ENCODE assay signal across 1 cellular context in the genomic region with DNA sequence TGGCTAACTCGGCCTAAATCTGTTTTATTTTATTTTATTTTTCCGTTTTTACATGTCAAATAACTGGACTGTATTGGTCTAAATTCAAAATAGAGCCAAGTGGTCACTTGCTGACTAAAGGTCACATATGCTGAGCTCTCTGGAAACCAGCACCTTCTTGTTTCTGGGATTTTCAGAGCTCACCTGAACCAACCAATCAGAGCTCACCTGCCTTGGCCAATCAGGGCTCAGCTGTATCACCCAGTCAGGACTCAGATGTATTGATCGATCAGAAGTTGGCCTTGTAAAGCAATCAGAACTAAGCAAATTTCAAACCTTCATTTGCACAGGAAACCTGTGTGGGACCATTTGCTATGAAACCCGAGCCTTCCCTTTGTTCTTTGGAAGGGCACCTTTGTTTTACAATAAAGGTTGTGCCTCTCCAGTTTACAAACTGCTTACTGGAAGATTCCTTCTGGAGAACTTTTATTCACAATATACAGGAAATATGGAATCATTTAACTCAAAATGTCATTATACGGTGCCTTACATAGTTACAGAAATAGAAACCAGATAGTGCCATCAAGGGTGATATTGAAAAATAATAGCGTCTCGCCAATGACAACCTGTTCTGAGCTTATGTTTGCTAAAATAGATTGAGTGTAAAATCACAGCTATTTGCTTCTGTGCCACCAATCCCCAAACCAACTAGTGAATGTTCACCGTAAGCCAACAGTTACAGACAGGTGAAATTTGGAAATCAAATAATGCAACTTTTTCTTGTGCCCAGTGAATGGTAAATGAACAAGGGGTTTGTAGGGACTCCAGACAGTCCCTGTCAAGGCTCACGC.
TF ChIP-seq lines count a peak whose summit lies in the region.

No MANE protein-coding gene starts in this region.

TF ChIP-seq in GM12878, 131 proteins besides CTCF, POLR2A, EP300 and RAD21:
- no peak for TF ChIP-seq NR2C2 (IDR thresholded peaks at IDR 0.05; ENCODE audit: borderline replicate concordance, control insufficient read depth, insufficient read length, low read depth)
- no peak for TF ChIP-seq BCL11A (IDR thresholded peaks at IDR 0.05; ENCODE audit: low read depth, low read length)
- no peak for TF ChIP-seq TCF7 (IDR thresholded peaks at IDR 0.05; ENCODE audit: borderline replicate concordance)
- TF ChIP-seq NRF1 (conservative IDR thresholded peaks at IDR 0.05; ENCODE audit: low read depth, low read length) = no peak
- TF ChIP-seq MTA3 (IDR thresholded peaks at IDR 0.05; ENCODE audit: borderline replicate concordance, low read length) = no peak
- TF ChIP-seq, protein P1, sequence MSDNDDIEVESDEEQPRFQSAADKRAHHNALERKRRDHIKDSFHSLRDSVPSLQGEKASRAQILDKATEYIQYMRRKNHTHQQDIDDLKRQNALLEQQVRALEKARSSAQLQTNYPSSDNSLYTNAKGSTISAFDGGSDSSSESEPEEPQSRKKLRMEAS (IDR thresholded peaks at IDR 0.05; ENCODE audit: low read depth, low read length) = no peak
- TF ChIP-seq, protein P2, sequence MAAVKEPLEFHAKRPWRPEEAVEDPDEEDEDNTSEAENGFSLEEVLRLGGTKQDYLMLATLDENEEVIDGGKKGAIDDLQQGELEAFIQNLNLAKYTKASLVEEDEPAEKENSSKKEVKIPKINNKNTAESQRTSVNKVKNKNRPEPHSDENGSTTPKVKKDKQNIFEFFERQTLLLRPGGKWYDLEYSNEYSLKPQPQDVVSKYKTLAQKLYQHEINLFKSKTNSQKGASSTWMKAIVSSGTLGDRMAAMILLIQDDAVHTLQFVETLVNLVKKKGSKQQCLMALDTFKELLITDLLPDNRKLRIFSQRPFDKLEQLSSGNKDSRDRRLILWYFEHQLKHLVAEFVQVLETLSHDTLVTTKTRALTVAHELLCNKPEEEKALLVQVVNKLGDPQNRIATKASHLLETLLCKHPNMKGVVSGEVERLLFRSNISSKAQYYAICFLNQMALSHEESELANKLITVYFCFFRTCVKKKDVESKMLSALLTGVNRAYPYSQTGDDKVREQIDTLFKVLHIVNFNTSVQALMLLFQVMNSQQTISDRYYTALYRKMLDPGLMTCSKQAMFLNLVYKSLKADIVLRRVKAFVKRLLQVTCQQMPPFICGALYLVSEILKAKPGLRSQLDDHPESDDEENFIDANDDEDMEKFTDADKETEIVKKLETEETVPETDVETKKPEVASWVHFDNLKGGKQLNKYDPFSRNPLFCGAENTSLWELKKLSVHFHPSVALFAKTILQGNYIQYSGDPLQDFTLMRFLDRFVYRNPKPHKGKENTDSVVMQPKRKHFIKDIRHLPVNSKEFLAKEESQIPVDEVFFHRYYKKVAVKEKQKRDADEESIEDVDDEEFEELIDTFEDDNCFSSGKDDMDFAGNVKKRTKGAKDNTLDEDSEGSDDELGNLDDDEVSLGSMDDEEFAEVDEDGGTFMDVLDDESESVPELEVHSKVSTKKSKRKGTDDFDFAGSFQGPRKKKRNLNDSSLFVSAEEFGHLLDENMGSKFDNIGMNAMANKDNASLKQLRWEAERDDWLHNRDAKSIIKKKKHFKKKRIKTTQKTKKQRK (IDR thresholded peaks at IDR 0.05; ENCODE audit: low read depth, low read length) = no peak
- TF ChIP-seq, protein P3, sequence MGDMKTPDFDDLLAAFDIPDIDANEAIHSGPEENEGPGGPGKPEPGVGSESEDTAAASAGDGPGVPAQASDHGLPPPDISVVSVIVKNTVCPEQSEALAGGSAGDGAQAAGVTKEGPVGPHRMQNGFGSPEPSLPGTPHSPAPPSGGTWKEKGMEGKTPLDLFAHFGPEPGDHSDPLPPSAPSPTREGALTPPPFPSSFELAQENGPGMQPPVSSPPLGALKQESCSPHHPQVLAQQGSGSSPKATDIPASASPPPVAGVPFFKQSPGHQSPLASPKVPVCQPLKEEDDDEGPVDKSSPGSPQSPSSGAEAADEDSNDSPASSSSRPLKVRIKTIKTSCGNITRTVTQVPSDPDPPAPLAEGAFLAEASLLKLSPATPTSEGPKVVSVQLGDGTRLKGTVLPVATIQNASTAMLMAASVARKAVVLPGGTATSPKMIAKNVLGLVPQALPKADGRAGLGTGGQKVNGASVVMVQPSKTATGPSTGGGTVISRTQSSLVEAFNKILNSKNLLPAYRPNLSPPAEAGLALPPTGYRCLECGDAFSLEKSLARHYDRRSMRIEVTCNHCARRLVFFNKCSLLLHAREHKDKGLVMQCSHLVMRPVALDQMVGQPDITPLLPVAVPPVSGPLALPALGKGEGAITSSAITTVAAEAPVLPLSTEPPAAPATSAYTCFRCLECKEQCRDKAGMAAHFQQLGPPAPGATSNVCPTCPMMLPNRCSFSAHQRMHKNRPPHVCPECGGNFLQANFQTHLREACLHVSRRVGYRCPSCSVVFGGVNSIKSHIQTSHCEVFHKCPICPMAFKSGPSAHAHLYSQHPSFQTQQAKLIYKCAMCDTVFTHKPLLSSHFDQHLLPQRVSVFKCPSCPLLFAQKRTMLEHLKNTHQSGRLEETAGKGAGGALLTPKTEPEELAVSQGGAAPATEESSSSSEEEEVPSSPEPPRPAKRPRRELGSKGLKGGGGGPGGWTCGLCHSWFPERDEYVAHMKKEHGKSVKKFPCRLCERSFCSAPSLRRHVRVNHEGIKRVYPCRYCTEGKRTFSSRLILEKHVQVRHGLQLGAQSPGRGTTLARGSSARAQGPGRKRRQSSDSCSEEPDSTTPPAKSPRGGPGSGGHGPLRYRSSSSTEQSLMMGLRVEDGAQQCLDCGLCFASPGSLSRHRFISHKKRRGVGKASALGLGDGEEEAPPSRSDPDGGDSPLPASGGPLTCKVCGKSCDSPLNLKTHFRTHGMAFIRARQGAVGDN (IDR thresholded peaks at IDR 0.05) = no peak
- no peak for TF ChIP-seq SMAD5 (IDR thresholded peaks at IDR 0.05; ENCODE audit: low read depth)
- no peak for TF ChIP-seq ZZZ3 (IDR thresholded peaks at IDR 0.05; ENCODE audit: control insufficient read depth, insufficient read length, low read depth)
- TF ChIP-seq, protein P4, sequence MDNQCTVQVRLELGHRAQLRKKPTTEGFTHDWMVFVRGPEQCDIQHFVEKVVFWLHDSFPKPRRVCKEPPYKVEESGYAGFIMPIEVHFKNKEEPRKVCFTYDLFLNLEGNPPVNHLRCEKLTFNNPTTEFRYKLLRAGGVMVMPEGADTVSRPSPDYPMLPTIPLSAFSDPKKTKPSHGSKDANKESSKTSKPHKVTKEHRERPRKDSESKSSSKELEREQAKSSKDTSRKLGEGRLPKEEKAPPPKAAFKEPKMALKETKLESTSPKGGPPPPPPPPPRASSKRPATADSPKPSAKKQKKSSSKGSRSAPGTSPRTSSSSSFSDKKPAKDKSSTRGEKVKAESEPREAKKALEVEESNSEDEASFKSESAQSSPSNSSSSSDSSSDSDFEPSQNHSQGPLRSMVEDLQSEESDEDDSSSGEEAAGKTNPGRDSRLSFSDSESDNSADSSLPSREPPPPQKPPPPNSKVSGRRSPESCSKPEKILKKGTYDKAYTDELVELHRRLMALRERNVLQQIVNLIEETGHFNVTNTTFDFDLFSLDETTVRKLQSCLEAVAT (IDR thresholded peaks at IDR 0.05) = no peak
- TF ChIP-seq, protein P5, sequence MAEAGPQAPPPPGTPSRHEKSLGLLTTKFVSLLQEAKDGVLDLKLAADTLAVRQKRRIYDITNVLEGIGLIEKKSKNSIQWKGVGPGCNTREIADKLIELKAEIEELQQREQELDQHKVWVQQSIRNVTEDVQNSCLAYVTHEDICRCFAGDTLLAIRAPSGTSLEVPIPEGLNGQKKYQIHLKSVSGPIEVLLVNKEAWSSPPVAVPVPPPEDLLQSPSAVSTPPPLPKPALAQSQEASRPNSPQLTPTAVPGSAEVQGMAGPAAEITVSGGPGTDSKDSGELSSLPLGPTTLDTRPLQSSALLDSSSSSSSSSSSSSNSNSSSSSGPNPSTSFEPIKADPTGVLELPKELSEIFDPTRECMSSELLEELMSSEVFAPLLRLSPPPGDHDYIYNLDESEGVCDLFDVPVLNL (IDR thresholded peaks at IDR 0.05; ENCODE audit: low read depth, low read length) = no peak
- no peak for TF ChIP-seq SUPT20H (IDR thresholded peaks at IDR 0.05; ENCODE audit: borderline replicate concordance, control insufficient read depth, low read depth, low read length)
- TF ChIP-seq YY1 (IDR thresholded peaks at IDR 0.05; ENCODE audit: low read depth, low read length) = no peak
- TF ChIP-seq FOXK2 (IDR thresholded peaks at IDR 0.05) = no peak
- TF ChIP-seq KLF5 (IDR thresholded peaks at IDR 0.05; ENCODE audit: partially characterized antibody) = no peak
- TF ChIP-seq FOS (IDR thresholded peaks at IDR 0.05; ENCODE audit: borderline replicate concordance, extremely low read depth, insufficient read length) = no peak
- no peak for TF ChIP-seq IKZF1 (conservative IDR thresholded peaks at IDR 0.05)
